ENCODE assay signal across 2 cellular contexts in genomic region chr9:3730527-3730926, GRCh38.
TF ChIP-seq lines count a peak whose summit lies in the region.

No MANE protein-coding gene starts in this region.

TF ChIP-seq in SK-N-SH, 30 proteins besides CTCF, POLR2A, EP300 and RAD21 (continued from another document):
- TF ChIP-seq PBX3 (IDR thresholded peaks at IDR 0.05) (no peak), RXRA (IDR thresholded peaks at IDR 0.05; ENCODE audit: borderline replicate concordance, low read depth) (no peak), SMC3 (IDR thresholded peaks at IDR 0.05; ENCODE audit: low read depth, low read length) (no peak)
- TF ChIP-seq, protein P1, sequence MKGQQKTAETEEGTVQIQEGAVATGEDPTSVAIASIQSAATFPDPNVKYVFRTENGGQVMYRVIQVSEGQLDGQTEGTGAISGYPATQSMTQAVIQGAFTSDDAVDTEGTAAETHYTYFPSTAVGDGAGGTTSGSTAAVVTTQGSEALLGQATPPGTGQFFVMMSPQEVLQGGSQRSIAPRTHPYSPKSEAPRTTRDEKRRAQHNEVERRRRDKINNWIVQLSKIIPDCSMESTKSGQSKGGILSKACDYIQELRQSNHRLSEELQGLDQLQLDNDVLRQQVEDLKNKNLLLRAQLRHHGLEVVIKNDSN (IDR thresholded peaks at IDR 0.05; ENCODE audit: borderline replicate concordance, low read depth), result no peak
- TF ChIP-seq, protein P2, sequence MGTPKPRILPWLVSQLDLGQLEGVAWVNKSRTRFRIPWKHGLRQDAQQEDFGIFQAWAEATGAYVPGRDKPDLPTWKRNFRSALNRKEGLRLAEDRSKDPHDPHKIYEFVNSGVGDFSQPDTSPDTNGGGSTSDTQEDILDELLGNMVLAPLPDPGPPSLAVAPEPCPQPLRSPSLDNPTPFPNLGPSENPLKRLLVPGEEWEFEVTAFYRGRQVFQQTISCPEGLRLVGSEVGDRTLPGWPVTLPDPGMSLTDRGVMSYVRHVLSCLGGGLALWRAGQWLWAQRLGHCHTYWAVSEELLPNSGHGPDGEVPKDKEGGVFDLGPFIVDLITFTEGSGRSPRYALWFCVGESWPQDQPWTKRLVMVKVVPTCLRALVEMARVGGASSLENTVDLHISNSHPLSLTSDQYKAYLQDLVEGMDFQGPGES (IDR thresholded peaks at IDR 0.05; ENCODE audit: low read depth, low read length), result no peak
- TF ChIP-seq, protein P3, sequence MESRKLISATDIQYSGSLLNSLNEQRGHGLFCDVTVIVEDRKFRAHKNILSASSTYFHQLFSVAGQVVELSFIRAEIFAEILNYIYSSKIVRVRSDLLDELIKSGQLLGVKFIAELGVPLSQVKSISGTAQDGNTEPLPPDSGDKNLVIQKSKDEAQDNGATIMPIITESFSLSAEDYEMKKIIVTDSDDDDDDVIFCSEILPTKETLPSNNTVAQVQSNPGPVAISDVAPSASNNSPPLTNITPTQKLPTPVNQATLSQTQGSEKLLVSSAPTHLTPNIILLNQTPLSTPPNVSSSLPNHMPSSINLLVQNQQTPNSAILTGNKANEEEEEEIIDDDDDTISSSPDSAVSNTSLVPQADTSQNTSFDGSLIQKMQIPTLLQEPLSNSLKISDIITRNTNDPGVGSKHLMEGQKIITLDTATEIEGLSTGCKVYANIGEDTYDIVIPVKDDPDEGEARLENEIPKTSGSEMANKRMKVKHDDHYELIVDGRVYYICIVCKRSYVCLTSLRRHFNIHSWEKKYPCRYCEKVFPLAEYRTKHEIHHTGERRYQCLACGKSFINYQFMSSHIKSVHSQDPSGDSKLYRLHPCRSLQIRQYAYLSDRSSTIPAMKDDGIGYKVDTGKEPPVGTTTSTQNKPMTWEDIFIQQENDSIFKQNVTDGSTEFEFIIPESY (IDR thresholded peaks at IDR 0.05; ENCODE audit: borderline replicate concordance, low read depth), result no peak
- TF ChIP-seq, protein P4, sequence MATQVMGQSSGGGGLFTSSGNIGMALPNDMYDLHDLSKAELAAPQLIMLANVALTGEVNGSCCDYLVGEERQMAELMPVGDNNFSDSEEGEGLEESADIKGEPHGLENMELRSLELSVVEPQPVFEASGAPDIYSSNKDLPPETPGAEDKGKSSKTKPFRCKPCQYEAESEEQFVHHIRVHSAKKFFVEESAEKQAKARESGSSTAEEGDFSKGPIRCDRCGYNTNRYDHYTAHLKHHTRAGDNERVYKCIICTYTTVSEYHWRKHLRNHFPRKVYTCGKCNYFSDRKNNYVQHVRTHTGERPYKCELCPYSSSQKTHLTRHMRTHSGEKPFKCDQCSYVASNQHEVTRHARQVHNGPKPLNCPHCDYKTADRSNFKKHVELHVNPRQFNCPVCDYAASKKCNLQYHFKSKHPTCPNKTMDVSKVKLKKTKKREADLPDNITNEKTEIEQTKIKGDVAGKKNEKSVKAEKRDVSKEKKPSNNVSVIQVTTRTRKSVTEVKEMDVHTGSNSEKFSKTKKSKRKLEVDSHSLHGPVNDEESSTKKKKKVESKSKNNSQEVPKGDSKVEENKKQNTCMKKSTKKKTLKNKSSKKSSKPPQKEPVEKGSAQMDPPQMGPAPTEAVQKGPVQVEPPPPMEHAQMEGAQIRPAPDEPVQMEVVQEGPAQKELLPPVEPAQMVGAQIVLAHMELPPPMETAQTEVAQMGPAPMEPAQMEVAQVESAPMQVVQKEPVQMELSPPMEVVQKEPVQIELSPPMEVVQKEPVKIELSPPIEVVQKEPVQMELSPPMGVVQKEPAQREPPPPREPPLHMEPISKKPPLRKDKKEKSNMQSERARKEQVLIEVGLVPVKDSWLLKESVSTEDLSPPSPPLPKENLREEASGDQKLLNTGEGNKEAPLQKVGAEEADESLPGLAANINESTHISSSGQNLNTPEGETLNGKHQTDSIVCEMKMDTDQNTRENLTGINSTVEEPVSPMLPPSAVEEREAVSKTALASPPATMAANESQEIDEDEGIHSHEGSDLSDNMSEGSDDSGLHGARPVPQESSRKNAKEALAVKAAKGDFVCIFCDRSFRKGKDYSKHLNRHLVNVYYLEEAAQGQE (IDR thresholded peaks at IDR 0.05; ENCODE audit: low read depth, low read length), result no peak

TF ChIP-seq in SK-N-SH treated with all-trans-retinoic acid at 6 μM for 48 hours, 23 proteins besides CTCF, POLR2A, EP300 and RAD21 (continued from another document):
- TF ChIP-seq TSHZ2 (CRISPR knock-in tag; IDR thresholded peaks at IDR 0.05) (no peak), GLIS3 (CRISPR knock-in tag; IDR thresholded peaks at IDR 0.05) (no peak), ZNF8 (CRISPR knock-in tag; IDR thresholded peaks at IDR 0.05) (no peak)
- TF ChIP-seq, protein P5, sequence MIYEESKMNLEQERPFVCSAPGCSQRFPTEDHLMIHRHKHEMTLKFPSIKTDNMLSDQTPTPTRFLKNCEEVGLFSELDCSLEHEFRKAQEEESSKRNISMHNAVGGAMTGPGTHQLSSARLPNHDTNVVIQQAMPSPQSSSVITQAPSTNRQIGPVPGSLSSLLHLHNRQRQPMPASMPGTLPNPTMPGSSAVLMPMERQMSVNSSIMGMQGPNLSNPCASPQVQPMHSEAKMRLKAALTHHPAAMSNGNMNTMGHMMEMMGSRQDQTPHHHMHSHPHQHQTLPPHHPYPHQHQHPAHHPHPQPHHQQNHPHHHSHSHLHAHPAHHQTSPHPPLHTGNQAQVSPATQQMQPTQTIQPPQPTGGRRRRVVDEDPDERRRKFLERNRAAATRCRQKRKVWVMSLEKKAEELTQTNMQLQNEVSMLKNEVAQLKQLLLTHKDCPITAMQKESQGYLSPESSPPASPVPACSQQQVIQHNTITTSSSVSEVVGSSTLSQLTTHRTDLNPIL (CRISPR knock-in tag; IDR thresholded peaks at IDR 0.05; ENCODE audit: low read depth), result no peak
